1 cellular context compared by ENCODE assay signal in the genomic region with DNA sequence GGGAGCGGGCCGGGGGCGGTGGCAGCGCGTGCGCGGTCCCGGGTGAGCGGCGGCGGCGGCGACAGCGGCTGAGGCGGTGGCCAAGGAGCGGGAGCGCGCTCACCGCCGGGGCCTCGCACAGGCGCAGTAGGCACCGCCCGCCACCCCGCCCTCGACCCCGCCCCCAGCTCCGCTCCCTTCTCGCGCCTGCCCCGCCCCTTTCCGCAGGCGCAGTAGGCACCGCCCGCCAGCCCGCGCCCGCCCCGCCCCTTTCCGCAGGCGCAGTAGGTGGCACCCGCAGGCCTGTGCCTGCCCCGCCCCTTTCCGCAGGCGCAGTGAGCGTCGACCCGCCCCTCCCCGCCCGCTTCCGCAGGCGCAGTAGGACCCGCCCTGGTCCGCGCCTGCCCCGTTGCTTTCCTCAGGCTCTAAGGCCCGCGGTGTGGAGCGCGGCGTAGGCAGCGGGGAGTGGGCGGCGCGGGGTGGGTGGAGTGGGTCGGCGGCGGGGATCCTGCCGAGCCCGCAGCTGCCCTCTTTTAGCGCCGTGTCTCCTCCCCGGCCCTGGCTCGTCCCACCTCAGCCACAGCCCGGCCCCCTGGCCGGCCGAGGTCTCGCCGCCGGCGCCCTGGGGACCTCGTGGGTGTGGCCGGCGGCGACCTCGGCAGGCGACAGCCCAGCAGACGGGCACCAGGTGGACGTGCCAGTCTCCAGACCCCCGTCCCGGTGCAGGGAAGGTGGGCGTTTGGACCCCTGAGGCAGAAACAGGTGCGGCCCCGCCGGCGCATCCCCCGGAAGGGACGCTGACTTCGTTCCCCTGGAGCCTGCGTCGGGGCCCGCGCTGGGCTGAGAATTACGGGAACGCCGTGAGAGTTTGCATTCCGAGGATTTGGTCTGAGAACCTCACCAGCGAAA.
TF ChIP-seq lines count a peak whose summit lies in the region.

A gene with protein sequence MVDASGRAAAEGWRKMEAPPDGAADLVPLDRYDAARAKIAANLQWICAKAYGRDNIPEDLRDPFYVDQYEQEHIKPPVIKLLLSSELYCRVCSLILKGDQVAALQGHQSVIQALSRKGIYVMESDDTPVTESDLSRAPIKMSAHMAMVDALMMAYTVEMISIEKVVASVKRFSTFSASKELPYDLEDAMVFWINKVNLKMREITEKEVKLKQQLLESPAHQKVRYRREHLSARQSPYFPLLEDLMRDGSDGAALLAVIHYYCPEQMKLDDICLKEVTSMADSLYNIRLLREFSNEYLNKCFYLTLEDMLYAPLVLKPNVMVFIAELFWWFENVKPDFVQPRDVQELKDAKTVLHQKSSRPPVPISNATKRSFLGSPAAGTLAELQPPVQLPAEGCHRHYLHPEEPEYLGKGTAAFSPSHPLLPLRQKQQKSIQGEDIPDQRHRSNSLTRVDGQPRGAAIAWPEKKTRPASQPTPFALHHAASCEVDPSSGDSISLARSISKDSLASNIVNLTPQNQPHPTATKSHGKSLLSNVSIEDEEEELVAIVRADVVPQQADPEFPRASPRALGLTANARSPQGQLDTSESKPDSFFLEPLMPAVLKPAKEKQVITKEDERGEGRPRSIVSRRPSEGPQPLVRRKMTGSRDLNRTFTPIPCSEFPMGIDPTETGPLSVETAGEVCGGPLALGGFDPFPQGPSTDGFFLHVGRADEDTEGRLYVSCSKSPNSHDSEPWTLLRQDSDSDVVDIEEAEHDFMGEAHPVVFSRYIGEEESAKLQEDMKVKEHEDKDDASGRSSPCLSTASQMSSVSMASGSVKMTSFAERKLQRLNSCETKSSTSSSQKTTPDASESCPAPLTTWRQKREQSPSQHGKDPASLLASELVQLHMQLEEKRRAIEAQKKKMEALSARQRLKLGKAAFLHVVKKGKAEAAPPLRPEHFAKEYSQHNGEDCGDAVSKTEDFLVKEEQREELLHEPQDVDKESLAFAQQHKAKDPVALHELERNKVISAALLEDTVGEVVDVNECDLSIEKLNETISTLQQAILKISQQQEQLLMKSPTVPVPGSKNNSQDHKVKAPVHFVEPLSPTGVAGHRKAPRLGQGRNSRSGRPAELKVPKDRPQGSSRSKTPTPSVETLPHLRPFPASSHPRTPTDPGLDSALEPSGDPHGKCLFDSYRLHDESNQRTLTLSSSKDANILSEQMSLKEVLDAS (N-terminal part only) (minus strand): TSS at position 101 of the 888 bp plus-strand sequence. CDS start 387 bp downstream, outside the sequence.

TF ChIP-seq in HepG2, 621 proteins besides CTCF, POLR2A, EP300 and RAD21 (continued from another document and continues in another):
- TF ChIP-seq, protein P1, sequence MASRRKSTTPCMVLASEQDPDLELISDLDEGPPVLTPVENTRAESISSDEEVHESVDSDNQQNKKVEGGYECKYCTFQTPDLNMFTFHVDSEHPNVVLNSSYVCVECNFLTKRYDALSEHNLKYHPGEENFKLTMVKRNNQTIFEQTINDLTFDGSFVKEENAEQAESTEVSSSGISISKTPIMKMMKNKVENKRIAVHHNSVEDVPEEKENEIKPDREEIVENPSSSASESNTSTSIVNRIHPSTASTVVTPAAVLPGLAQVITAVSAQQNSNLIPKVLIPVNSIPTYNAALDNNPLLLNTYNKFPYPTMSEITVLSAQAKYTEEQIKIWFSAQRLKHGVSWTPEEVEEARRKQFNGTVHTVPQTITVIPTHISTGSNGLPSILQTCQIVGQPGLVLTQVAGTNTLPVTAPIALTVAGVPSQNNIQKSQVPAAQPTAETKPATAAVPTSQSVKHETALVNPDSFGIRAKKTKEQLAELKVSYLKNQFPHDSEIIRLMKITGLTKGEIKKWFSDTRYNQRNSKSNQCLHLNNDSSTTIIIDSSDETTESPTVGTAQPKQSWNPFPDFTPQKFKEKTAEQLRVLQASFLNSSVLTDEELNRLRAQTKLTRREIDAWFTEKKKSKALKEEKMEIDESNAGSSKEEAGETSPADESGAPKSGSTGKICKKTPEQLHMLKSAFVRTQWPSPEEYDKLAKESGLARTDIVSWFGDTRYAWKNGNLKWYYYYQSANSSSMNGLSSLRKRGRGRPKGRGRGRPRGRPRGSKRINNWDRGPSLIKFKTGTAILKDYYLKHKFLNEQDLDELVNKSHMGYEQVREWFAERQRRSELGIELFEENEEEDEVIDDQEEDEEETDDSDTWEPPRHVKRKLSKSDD (CRISPR knock-in tag; IDR thresholded peaks at IDR 0.05; ENCODE audit: low read depth): no peak
- TF ChIP-seq SKI (IDR thresholded peaks at IDR 0.05; ENCODE audit: partially characterized antibody) (peak; percentile 51), ZNF788 (CRISPR knock-in tag; IDR thresholded peaks at IDR 0.05; ENCODE audit: borderline replicate concordance) (0 out of 2 replicates have a peak, but pooled peaks have one; percentile 21), SALL1 (CRISPR knock-in tag; IDR thresholded peaks at IDR 0.05) (peak; percentile 39; the same call in 1 of the 2 replicates), FOXK2 (IDR thresholded peaks at IDR 0.05) (no peak), ZNF790 (CRISPR knock-in tag; IDR thresholded peaks at IDR 0.05; ENCODE audit: borderline replicate concordance) (peak; percentile 18; the same call in 1 of the 2 replicates), RXRA (CRISPR knock-in tag; IDR thresholded peaks at IDR 0.05) (0 out of 2 replicates have a peak, but pooled peaks have one; percentile 15), CREB1 (IDR thresholded peaks at IDR 0.05) (no peak), CREB1 (CRISPR knock-in tag; IDR thresholded peaks at IDR 0.05) (no peak), NONO (IDR thresholded peaks at IDR 0.05) (no peak), NONO (CRISPR knock-in tag; conservative IDR thresholded peaks at IDR 0.05) (peak; percentile 68), XBP1 (CRISPR knock-in tag; IDR thresholded peaks at IDR 0.05) (no peak), MAF1 (CRISPR knock-in tag; IDR thresholded peaks at IDR 0.05; ENCODE audit: borderline replicate concordance) (peak; percentile 41; the same call in 1 of the 2 replicates), MTA1 (CRISPR knock-in tag; IDR thresholded peaks at IDR 0.05; ENCODE audit: borderline replicate concordance) (0 out of 2 replicates have a peak, but pooled peaks have one; percentile 27), ZNF598 (CRISPR knock-in tag; IDR thresholded peaks at IDR 0.05; ENCODE audit: borderline replicate concordance) (no peak; the same call in 1 of the 2 replicates), POLR2G (IDR thresholded peaks at IDR 0.05; ENCODE audit: low read depth, low read length) (peak; percentile 76), ZNF230 (CRISPR knock-in tag; IDR thresholded peaks at IDR 0.05) (no peak)
- TF ChIP-seq, protein P2, sequence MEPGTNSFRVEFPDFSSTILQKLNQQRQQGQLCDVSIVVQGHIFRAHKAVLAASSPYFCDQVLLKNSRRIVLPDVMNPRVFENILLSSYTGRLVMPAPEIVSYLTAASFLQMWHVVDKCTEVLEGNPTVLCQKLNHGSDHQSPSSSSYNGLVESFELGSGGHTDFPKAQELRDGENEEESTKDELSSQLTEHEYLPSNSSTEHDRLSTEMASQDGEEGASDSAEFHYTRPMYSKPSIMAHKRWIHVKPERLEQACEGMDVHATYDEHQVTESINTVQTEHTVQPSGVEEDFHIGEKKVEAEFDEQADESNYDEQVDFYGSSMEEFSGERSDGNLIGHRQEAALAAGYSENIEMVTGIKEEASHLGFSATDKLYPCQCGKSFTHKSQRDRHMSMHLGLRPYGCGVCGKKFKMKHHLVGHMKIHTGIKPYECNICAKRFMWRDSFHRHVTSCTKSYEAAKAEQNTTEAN (CRISPR knock-in tag; conservative IDR thresholded peaks at IDR 0.05): no peak
- TF ChIP-seq, protein P3, sequence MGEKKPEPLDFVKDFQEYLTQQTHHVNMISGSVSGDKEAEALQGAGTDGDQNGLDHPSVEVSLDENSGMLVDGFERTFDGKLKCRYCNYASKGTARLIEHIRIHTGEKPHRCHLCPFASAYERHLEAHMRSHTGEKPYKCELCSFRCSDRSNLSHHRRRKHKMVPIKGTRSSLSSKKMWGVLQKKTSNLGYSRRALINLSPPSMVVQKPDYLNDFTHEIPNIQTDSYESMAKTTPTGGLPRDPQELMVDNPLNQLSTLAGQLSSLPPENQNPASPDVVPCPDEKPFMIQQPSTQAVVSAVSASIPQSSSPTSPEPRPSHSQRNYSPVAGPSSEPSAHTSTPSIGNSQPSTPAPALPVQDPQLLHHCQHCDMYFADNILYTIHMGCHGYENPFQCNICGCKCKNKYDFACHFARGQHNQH (CRISPR knock-in tag; IDR thresholded peaks at IDR 0.05): 0 out of 2 replicates have a peak, but pooled peaks have one; percentile 62
- TF ChIP-seq, protein P4, sequence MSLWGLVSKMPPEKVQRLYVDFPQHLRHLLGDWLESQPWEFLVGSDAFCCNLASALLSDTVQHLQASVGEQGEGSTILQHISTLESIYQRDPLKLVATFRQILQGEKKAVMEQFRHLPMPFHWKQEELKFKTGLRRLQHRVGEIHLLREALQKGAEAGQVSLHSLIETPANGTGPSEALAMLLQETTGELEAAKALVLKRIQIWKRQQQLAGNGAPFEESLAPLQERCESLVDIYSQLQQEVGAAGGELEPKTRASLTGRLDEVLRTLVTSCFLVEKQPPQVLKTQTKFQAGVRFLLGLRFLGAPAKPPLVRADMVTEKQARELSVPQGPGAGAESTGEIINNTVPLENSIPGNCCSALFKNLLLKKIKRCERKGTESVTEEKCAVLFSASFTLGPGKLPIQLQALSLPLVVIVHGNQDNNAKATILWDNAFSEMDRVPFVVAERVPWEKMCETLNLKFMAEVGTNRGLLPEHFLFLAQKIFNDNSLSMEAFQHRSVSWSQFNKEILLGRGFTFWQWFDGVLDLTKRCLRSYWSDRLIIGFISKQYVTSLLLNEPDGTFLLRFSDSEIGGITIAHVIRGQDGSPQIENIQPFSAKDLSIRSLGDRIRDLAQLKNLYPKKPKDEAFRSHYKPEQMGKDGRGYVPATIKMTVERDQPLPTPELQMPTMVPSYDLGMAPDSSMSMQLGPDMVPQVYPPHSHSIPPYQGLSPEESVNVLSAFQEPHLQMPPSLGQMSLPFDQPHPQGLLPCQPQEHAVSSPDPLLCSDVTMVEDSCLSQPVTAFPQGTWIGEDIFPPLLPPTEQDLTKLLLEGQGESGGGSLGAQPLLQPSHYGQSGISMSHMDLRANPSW (CRISPR knock-in tag; IDR thresholded peaks at IDR 0.05; ENCODE audit: borderline replicate concordance): no peak
- TF ChIP-seq, protein P5, sequence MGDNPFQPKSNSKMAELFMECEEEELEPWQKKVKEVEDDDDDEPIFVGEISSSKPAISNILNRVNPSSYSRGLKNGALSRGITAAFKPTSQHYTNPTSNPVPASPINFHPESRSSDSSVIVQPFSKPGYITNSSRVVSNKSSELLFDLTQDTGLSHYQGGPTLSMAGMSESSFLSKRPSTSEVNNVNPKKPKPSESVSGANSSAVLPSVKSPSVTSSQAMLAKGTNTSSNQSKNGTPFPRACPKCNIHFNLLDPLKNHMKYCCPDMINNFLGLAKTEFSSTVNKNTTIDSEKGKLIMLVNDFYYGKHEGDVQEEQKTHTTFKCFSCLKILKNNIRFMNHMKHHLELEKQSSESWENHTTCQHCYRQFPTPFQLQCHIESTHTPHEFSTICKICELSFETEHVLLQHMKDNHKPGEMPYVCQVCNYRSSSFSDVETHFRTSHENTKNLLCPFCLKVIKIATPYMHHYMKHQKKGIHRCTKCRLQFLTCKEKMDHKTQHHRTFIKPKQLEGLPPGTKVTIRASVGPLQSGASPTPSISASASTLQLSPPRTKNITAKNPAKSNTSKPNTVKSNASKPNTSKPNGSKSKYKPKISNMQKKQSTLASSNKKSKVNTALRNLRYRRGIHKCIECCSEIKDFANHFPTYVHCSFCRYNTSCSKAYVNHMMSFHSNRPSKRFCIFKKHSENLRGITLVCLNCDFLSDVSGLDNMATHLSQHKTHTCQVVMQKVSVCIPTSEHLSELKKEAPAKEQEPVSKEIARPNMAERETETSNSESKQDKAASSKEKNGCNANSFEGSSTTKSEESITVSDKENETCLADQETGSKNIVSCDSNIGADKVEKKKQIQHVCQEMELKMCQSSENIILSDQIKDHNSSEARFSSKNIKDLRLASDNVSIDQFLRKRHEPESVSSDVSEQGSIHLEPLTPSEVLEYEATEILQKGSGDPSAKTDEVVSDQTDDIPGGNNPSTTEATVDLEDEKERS (CRISPR knock-in tag; IDR thresholded peaks at IDR 0.05): no peak
- TF ChIP-seq, protein P6, sequence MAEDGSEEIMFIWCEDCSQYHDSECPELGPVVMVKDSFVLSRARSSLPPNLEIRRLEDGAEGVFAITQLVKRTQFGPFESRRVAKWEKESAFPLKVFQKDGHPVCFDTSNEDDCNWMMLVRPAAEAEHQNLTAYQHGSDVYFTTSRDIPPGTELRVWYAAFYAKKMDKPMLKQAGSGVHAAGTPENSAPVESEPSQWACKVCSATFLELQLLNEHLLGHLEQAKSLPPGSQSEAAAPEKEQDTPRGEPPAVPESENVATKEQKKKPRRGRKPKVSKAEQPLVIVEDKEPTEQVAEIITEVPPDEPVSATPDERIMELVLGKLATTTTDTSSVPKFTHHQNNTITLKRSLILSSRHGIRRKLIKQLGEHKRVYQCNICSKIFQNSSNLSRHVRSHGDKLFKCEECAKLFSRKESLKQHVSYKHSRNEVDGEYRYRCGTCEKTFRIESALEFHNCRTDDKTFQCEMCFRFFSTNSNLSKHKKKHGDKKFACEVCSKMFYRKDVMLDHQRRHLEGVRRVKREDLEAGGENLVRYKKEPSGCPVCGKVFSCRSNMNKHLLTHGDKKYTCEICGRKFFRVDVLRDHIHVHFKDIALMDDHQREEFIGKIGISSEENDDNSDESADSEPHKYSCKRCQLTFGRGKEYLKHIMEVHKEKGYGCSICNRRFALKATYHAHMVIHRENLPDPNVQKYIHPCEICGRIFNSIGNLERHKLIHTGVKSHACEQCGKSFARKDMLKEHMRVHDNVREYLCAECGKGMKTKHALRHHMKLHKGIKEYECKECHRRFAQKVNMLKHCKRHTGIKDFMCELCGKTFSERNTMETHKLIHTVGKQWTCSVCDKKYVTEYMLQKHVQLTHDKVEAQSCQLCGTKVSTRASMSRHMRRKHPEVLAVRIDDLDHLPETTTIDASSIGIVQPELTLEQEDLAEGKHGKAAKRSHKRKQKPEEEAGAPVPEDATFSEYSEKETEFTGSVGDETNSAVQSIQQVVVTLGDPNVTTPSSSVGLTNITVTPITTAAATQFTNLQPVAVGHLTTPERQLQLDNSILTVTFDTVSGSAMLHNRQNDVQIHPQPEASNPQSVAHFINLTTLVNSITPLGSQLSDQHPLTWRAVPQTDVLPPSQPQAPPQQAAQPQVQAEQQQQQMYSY (CRISPR knock-in tag; IDR thresholded peaks at IDR 0.05): no peak
- TF ChIP-seq, protein P7, sequence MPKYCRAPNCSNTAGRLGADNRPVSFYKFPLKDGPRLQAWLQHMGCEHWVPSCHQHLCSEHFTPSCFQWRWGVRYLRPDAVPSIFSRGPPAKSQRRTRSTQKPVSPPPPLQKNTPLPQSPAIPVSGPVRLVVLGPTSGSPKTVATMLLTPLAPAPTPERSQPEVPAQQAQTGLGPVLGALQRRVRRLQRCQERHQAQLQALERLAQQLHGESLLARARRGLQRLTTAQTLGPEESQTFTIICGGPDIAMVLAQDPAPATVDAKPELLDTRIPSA (CRISPR knock-in tag; IDR thresholded peaks at IDR 0.05; ENCODE audit: borderline replicate concordance): no peak
- TF ChIP-seq, protein P8, sequence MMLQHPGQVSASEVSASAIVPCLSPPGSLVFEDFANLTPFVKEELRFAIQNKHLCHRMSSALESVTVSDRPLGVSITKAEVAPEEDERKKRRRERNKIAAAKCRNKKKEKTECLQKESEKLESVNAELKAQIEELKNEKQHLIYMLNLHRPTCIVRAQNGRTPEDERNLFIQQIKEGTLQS (CRISPR knock-in tag; IDR thresholded peaks at IDR 0.05): no peak
